Comparison of ENCODE assay signal across 1 cellular context in the genomic region with DNA sequence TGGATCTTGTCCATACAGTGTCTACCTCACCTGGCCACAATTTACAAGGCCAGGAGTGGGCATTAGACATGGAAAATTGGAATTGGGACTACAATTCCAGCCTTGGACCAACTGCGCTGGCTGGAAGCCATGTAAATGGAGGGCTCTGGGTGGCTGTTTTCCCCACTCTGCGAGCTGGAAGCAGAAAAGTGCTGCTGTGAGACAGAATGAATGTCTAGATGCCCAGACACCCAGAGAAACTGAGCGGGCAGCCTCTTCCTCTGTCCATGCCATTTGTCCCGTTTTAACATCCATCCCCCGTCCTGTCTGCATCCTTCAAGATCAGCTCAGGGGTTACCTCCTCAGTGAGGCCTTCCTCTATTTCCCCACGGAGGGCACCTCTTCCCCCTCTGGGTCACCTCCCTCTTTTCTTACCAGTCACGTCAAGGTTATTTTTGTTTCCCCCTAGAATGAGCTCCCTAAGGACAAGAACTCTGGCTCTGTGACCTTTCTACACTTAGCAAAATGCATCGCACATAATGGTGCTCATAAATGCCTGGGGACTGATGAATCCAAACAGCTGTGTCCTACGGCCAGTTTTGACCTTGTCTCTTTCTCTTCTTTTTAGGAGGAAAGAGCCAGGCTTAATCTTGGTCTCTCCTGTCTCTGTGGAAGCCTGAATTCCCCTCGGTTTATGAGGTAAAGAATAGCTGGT.
TF ChIP-seq lines count a peak whose summit lies in the region.

No MANE protein-coding gene starts in this region.

TF ChIP-seq in IMR-90, 13 proteins besides CTCF, POLR2A, EP300 and RAD21:
- TF ChIP-seq MXI1 (IDR thresholded peaks at IDR 0.05; ENCODE audit: borderline replicate concordance, low read depth, low read length) (no peak), RCOR1 (IDR thresholded peaks at IDR 0.05; ENCODE audit: insufficient replicate concordance, low read length) (no peak), CHD1 (IDR thresholded peaks at IDR 0.05; ENCODE audit: low read depth, low read length) (no peak), BHLHE40 (IDR thresholded peaks at IDR 0.05; ENCODE audit: low read depth, low read length) (no peak), NFE2L2 (IDR thresholded peaks at IDR 0.05; ENCODE audit: low read depth, low read length) (no peak), SMC3 (IDR thresholded peaks at IDR 0.05; ENCODE audit: low read depth, low read length) (no peak), MAZ (IDR thresholded peaks at IDR 0.05; ENCODE audit: borderline replicate concordance, low read depth, low read length) (no peak), RFX5 (IDR thresholded peaks at IDR 0.05; ENCODE audit: low read depth, low read length) (no peak), CEBPB (IDR thresholded peaks at IDR 0.05; ENCODE audit: low read depth, low read length) (no peak), MAFK (IDR thresholded peaks at IDR 0.05; ENCODE audit: low read depth, low read length) (no peak), FOS (IDR thresholded peaks at IDR 0.05; ENCODE audit: low read depth, low read length) (no peak)
- TF ChIP-seq, protein P1, sequence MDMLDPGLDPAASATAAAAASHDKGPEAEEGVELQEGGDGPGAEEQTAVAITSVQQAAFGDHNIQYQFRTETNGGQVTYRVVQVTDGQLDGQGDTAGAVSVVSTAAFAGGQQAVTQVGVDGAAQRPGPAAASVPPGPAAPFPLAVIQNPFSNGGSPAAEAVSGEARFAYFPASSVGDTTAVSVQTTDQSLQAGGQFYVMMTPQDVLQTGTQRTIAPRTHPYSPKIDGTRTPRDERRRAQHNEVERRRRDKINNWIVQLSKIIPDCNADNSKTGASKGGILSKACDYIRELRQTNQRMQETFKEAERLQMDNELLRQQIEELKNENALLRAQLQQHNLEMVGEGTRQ (IDR thresholded peaks at IDR 0.05; ENCODE audit: low read depth, low read length), result no peak
- TF ChIP-seq, protein P2, sequence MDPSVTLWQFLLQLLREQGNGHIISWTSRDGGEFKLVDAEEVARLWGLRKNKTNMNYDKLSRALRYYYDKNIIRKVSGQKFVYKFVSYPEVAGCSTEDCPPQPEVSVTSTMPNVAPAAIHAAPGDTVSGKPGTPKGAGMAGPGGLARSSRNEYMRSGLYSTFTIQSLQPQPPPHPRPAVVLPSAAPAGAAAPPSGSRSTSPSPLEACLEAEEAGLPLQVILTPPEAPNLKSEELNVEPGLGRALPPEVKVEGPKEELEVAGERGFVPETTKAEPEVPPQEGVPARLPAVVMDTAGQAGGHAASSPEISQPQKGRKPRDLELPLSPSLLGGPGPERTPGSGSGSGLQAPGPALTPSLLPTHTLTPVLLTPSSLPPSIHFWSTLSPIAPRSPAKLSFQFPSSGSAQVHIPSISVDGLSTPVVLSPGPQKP (IDR thresholded peaks at IDR 0.05; ENCODE audit: borderline replicate concordance, low read depth, low read length), result no peak
TF ChIP-seq in IMR-90: peak in this region for 0.
